21 cellular contexts compared by ENCODE assay signal in the genomic region with DNA sequence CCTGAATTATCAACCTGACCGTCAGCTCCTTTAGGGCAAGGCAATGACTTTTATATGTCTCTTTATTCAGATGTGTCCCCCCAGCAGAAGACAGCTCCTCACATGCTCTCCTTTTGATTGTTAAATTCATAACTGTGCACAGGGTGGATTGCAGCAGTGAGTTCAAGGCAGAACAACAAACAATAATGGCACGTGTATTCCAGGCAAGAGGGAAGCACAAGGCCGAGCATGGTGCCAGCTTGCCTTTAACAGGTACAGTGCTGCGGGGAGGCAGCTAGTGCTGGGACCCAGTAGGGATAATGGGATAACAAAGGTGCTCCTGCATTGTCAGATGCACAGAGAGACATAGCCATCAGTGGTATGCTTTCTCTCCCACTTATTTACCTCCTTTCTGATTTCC.
"Had no signal": no experiment of that assay in that cellular context is flagged by ENCODE, and none has a peak within 500 bp of the region (broad histone marks: within the 10 kb centered on the region; RNA-seq: fewer than 3 reads in every experiment).

No MANE protein-coding gene starts in this region.

- H3K27me3 Mint-ChIP-seq: naive B cell, type B pancreatic cell had no signal

- H3K27ac Mint-ChIP-seq: immature natural killer cell; naive B cell; stimulated activated effector memory CD8-positive, alpha-beta T cell treated with anti-CD3 and anti-CD28 coated beads, Interleukin-12 subunit alpha, Interleukin-12 subunit beta, amount 100 ng/mL, for 72 hours; type B pancreatic cell had no signal

- H3K4me3 Mint-ChIP-seq: immature natural killer cell; naive B cell; nephron; stimulated activated effector memory CD8-positive, alpha-beta T cell treated with anti-CD3 and anti-CD28 coated beads, Interleukin-12 subunit alpha, Interleukin-12 subunit beta, amount 100 ng/mL, for 72 hours; type B pancreatic cell had no signal

- H3K36me3 Mint-ChIP-seq: immature natural killer cell; stimulated activated effector memory CD8-positive, alpha-beta T cell treated with anti-CD3 and anti-CD28 coated beads, Interleukin-12 subunit alpha, Interleukin-12 subunit beta, amount 100 ng/mL, for 72 hours; type B pancreatic cell had no signal

- H3K4me3 ChIP-seq: esophagus squamous epithelium, gastroesophageal sphincter, right atrium auricular region, suprapubic skin, thyroid gland had no signal

- DNase-seq: cerebellar nuclear complex; effector CD8-positive, alpha-beta T cell; esophagus squamous epithelium; foreskin fibroblast; immature natural killer cell; kidney; left cardiac atrium; left ventricle myocardium superior; mesendoderm; naive B cell; small intestine; stimulated activated CD4-positive, alpha-beta T cell treated with anti-CD3 and anti-CD28 coated beads, Interleukin-2, amount 100 ng/mL, for 48 hours; stimulated activated CD8-positive, alpha-beta memory T cell treated with anti-CD3 and anti-CD28 coated beads, Interleukin-4, amount 100 ng/mL, for 48 hours; stimulated activated naive CD8-positive, alpha-beta T cell treated with anti-CD3 and anti-CD28 coated beads, Interleukin-15, Interleukin-2, amounts not matched to agents 100 U/mL and 50 U/mL, for 24 hours; thyroid gland had no signal

- ATAC-seq: gastroesophageal sphincter; left cardiac atrium; left ventricle myocardium superior; stimulated activated effector memory CD8-positive, alpha-beta T cell treated with anti-CD3 and anti-CD28 coated beads, Interleukin-12 subunit alpha, Interleukin-12 subunit beta, amount 100 ng/mL, for 72 hours; stimulated activated naive CD8-positive, alpha-beta T cell treated with anti-CD3 and anti-CD28 coated beads, Interleukin-15, Interleukin-2, amounts not matched to agents 100 U/mL and 50 U/mL, for 24 hours had no signal

- H3K4me1 Mint-ChIP-seq: immature natural killer cell; stimulated activated effector memory CD8-positive, alpha-beta T cell treated with anti-CD3 and anti-CD28 coated beads, Interleukin-12 subunit alpha, Interleukin-12 subunit beta, amount 100 ng/mL, for 72 hours had no signal

- H3K9me3 Mint-ChIP-seq: immature natural killer cell; naive B cell; nephron; stimulated activated effector memory CD8-positive, alpha-beta T cell treated with anti-CD3 and anti-CD28 coated beads, Interleukin-12 subunit alpha, Interleukin-12 subunit beta, amount 100 ng/mL, for 72 hours; type B pancreatic cell had no signal

- H3K27ac ChIP-seq: gastroesophageal sphincter, right atrium auricular region, suprapubic skin had no signal

- H3K27me3 ChIP-seq: gastroesophageal sphincter, right atrium auricular region, suprapubic skin, thyroid gland had no signal
